Comparison of ENCODE assay signal across 20 cellular contexts in genomic region chr12:6887460-6887859, GRCh38. TPM values are rescaled to one million over a fixed set of nuclear protein-coding genes. Genes with fewer than 3 reads are reported as not detected.
DNase-seq lines count a peak whose midpoint lies in the region; ATAC-seq and TF ChIP-seq lines count a peak whose summit lies in the region.
"Had no signal": no experiment of that assay in that cellular context is flagged by ENCODE, and none has a peak within 500 bp of the region (broad histone marks: within the 10 kb centered on the region; RNA-seq: fewer than 3 reads in every experiment).

No MANE protein-coding gene starts in this region.

- peaks cover 0 to 12% (median 0%) of the 10 kb centered on the region in 3 donors for H3K36me3 ChIP-seq in Peyer's patch
- H3K36me3 ChIP-seq in CD4-positive, alpha-beta memory T cell (ENCODE audit: insufficient read depth, low read length): no peaks in the 10 kb centered on the region

- no peaks in the 10 kb centered on the region for H3K27me3 Mint-ChIP-seq in natural killer cell treated with Interleukin-12 subunit alpha and Interleukin-12 subunit beta and Interleukin-15 and Interleukin-18, amount 100 ng/mL, for 72 hours
- no peaks in the 10 kb centered on the region for H3K27me3 Mint-ChIP-seq in natural killer cell (ENCODE audit: low read depth in 2 of 2)
- H3K27me3 Mint-ChIP-seq in CD4-positive, alpha-beta memory T cell: no peaks in the 10 kb centered on the region
- H3K27me3 Mint-ChIP-seq: activated CD4-positive, alpha-beta T cell treated with anti-CD3 and anti-CD28 coated beads, Interleukin-2, amount 10 ng/mL, durations not matched to agents 7 days and 5 days; activated naive CD8-positive, alpha-beta T cell; activated T-helper 17 cell treated with anti-CD3 and anti-CD28 coated beads, Interleukin-2, amount 50 U/mL, for 72 hours; central memory CD8-positive, alpha-beta T cell; stimulated activated naive CD8-positive, alpha-beta T cell treated with anti-CD3 and anti-CD28 coated beads, Interleukin-15, amount 100 ng/mL, for 72 hours had no signal

- no peak overlapping the region for H3K27ac Mint-ChIP-seq in natural killer cell treated with Interleukin-12 subunit alpha and Interleukin-12 subunit beta and Interleukin-15 and Interleukin-18, amount 100 ng/mL, for 72 hours
- no peak overlapping the region for H3K27ac Mint-ChIP-seq in natural killer cell
- no peak overlapping the region for H3K27ac Mint-ChIP-seq in CD4-positive, alpha-beta memory T cell
- H3K27ac Mint-ChIP-seq: activated CD4-positive, alpha-beta T cell treated with anti-CD3 and anti-CD28 coated beads, Interleukin-2, amount 10 ng/mL, durations not matched to agents 7 days and 5 days; activated naive CD8-positive, alpha-beta T cell; activated T-helper 17 cell treated with anti-CD3 and anti-CD28 coated beads, Interleukin-2, amount 50 U/mL, for 72 hours; mesothelial cell of epicardium had no signal

- intact Hi-C loops in natural killer cell (cut with micrococcal nuclease): no loop called here
- intact Hi-C loops in CD4-positive, alpha-beta memory T cell (cut with micrococcal nuclease): no loop called here

- POLR2A ChIA-PET in CD4-positive, alpha-beta memory T cell (lab: Charles Lee; ENCODE audit: partially characterized antibody): interaction anchor here (1.1 to 1.7 kb wide), 3 partner anchors 13 to 18 kb away, joined by 3 to 4 read pairs (median 3); partner anchors contain the start of gene SPSB2

- H3K4me1 ChIP-seq in Peyer's patch: peaks cover 0 to 3% (median 0%) of the 10 kb centered on the region in 4 donors
- peaks cover 16% of the 10 kb centered on the region for H3K4me1 ChIP-seq in CD4-positive, alpha-beta memory T cell (ENCODE audit: insufficient read depth, low read length)
- H3K4me1 ChIP-seq: psoas muscle had no signal

- TF ChIP-seq POLR2A in Peyer's patch (IDR thresholded peaks at IDR 0.05): no peak

- no peak overlapping the region for H3K4me3 Mint-ChIP-seq in natural killer cell treated with Interleukin-12 subunit alpha and Interleukin-12 subunit beta and Interleukin-15 and Interleukin-18, amount 100 ng/mL, for 72 hours
- H3K4me3 Mint-ChIP-seq in natural killer cell: no peak overlapping the region
- no peak overlapping the region for H3K4me3 Mint-ChIP-seq in CD4-positive, alpha-beta memory T cell
- H3K4me3 Mint-ChIP-seq: activated CD4-positive, alpha-beta T cell treated with anti-CD3 and anti-CD28 coated beads, Interleukin-2, amount 10 ng/mL, durations not matched to agents 7 days and 5 days; activated naive CD8-positive, alpha-beta T cell; activated T-helper 17 cell treated with anti-CD3 and anti-CD28 coated beads, Interleukin-2, amount 50 U/mL, for 72 hours; central memory CD8-positive, alpha-beta T cell; mesothelial cell of epicardium; stimulated activated naive CD8-positive, alpha-beta T cell treated with anti-CD3 and anti-CD28 coated beads, Interleukin-15, amount 100 ng/mL, for 72 hours had no signal

- H3K36me3 Mint-ChIP-seq in natural killer cell treated with Interleukin-12 subunit alpha and Interleukin-12 subunit beta and Interleukin-15 and Interleukin-18, amount 100 ng/mL, for 72 hours: peaks cover 8% of the 10 kb centered on the region
- H3K36me3 Mint-ChIP-seq in natural killer cell: no peaks in the 10 kb centered on the region
- peaks cover 0 to 9% of the 10 kb centered on the region in 2 donors for H3K36me3 Mint-ChIP-seq in CD4-positive, alpha-beta memory T cell
- H3K36me3 Mint-ChIP-seq: mesothelial cell of epicardium had no signal

- peaks cover 11 to 12% of the 10 kb centered on the region in 2 donors for H3K4me1 Mint-ChIP-seq in natural killer cell treated with Interleukin-12 subunit alpha and Interleukin-12 subunit beta and Interleukin-15 and Interleukin-18, amount 100 ng/mL, for 72 hours (ENCODE audit: low read depth in 2 of 2)
- peaks cover 11 to 15% of the 10 kb centered on the region in 2 donors for H3K4me1 Mint-ChIP-seq in natural killer cell
- H3K4me1 Mint-ChIP-seq in CD4-positive, alpha-beta memory T cell: peaks cover 5 to 15% (median 11%) of the 10 kb centered on the region in 4 donors

- H3K9me3 ChIP-seq in Peyer's patch: no peaks in the 10 kb centered on the region
- no peaks in the 10 kb centered on the region for H3K9me3 ChIP-seq in CD4-positive, alpha-beta memory T cell (ENCODE audit: control insufficient read depth in 1 of 2, low read length in 2 of 2)
- H3K9me3 ChIP-seq: BE2C, psoas muscle had no signal

- H3K27me3 ChIP-seq in Peyer's patch: no peaks in the 10 kb centered on the region
- H3K27me3 ChIP-seq in CD4-positive, alpha-beta memory T cell (ENCODE audit: insufficient read depth, low read length): no peaks in the 10 kb centered on the region
- H3K27me3 ChIP-seq: BE2C had no signal

- H3K27ac ChIP-seq in VCaP (peak overlapping the region; percentile 25; the same call in 1 of the 2 replicates), Peyer's patch (no peak overlapping the region)
- no peak overlapping the region for H3K27ac ChIP-seq in CD4-positive, alpha-beta memory T cell (ENCODE audit: low read depth, low read length)
- H3K27ac ChIP-seq: psoas muscle, skin epidermis had no signal

- TF ChIP-seq CTCF in natural killer cell (IDR thresholded peaks at IDR 0.05) (no peak), VCaP (conservative IDR thresholded peaks at IDR 0.05) (no peak), Peyer's patch (IDR thresholded peaks at IDR 0.05) (no peak)

- H3K4me3 ChIP-seq in Peyer's patch: no peak overlapping the region
- H3K4me3 ChIP-seq in CD4-positive, alpha-beta memory T cell (ENCODE audit: low read length in 2 of 2): no peak overlapping the region
- H3K4me3 ChIP-seq: psoas muscle, skin epidermis had no signal

- CTCF ChIA-PET in CD4-positive, alpha-beta memory T cell (lab: Charles Lee; ENCODE audit: partially characterized antibody): interaction anchor here (1.3 to 1.4 kb wide), 2 partner anchors 15 to 257 kb away, joined by 4 to 5 read pairs; partner anchors contain the start of gene SPSB2

- H3K9me3 Mint-ChIP-seq in natural killer cell treated with Interleukin-12 subunit alpha and Interleukin-12 subunit beta and Interleukin-15 and Interleukin-18, amount 100 ng/mL, for 72 hours: no peaks in the 10 kb centered on the region
- no peaks in the 10 kb centered on the region for H3K9me3 Mint-ChIP-seq in natural killer cell
- H3K9me3 Mint-ChIP-seq in CD4-positive, alpha-beta memory T cell: no peaks in the 10 kb centered on the region
- H3K9me3 Mint-ChIP-seq: activated CD4-positive, alpha-beta T cell treated with anti-CD3 and anti-CD28 coated beads, Interleukin-2, amount 10 ng/mL, durations not matched to agents 7 days and 5 days; activated T-helper 17 cell treated with anti-CD3 and anti-CD28 coated beads, Interleukin-2, amount 50 U/mL, for 72 hours; central memory CD8-positive, alpha-beta T cell; mesothelial cell of epicardium; stimulated activated naive CD8-positive, alpha-beta T cell treated with anti-CD3 and anti-CD28 coated beads, Interleukin-15, amount 100 ng/mL, for 72 hours had no signal

- no peak for ATAC-seq in natural killer cell treated with Interleukin-12 subunit alpha and Interleukin-12 subunit beta and Interleukin-15 and Interleukin-18, amount 100 ng/mL, for 72 hours
- ATAC-seq in natural killer cell (no peak), GM21619 (IDR thresholded peaks at IDR 0.05; ENCODE audit: unreplicated experiment) (no peak)
- ATAC-seq: activated T-helper 17 cell treated with anti-CD3 and anti-CD28 coated beads, Interleukin-2, amount 50 U/mL, for 72 hours; psoas muscle; stimulated activated naive CD8-positive, alpha-beta T cell treated with anti-CD3 and anti-CD28 coated beads, Interleukin-15, amount 100 ng/mL, for 72 hours had no signal

- peak; percentile 23 for DNase-seq in natural killer cell treated with Interleukin-12 subunit alpha and Interleukin-12 subunit beta and Interleukin-15 and Interleukin-18, amount 100 ng/mL, for 72 hours (ENCODE audit: low spot score)
- DNase-seq in natural killer cell: no peak
- DNase-seq in medulla oblongata (ENCODE audit: extremely low spot score): peak; percentile 7
- no peak for DNase-seq in Peyer's patch
- no peak for DNase-seq in NCI-H510A (lab: John Stamatoyannopoulos, UW)
- DNase-seq in CD4-positive, alpha-beta memory T cell: no peak
- DNase-seq: activated CD4-positive, alpha-beta T cell treated with anti-CD3 and anti-CD28 coated beads, Interleukin-2, amount 10 ng/mL, durations not matched to agents 7 days and 5 days; BE2C; NCI-H446 treated with DMSO at 0.1 percent for 48 hours; psoas muscle; SHP77; stimulated activated CD4-positive, alpha-beta T cell treated with anti-CD3 and anti-CD28 coated beads, Interleukin-4, amount 100 ng/mL, for 24 hours; stimulated activated naive CD8-positive, alpha-beta T cell treated with anti-CD3 and anti-CD28 coated beads, Interleukin-15, amount 100 ng/mL, for 72 hours had no signal

RNA-seq across cellular contexts. Expression of gene SPSB2, which starts 14.4 kb away (rescaled TPM):
- 1 to 10 TPM; 6.0 to 6.9 TPM for total RNA-seq in natural killer cell treated with Interleukin-12 subunit alpha and Interleukin-12 subunit beta and Interleukin-15 and Interleukin-18, amount 100 ng/mL, for 72 hours
- total RNA-seq in natural killer cell: 10 to 100 TPM in 1 of 3 donors, 1 to 10 TPM in 2; 8.1 to 19.1 (median 8.4) TPM
- 10 to 100 TPM in 2 of 4 donors, 1 to 10 TPM in 2; 4.1 to 12.3 (median 9.9) TPM for total RNA-seq in Peyer's patch
- total RNA-seq in CD4-positive, alpha-beta memory T cell: 10 to 100 TPM; 19.8 to 21.9 TPM
- polyA plus RNA-seq in CD4-positive, alpha-beta memory T cell: 10 to 100 TPM; 16.6 to 25.5 TPM

RNA-seq across cellular contexts. Expression of gene LRRC23, which starts 17.2 kb away (rescaled TPM):
- 1 to 10 TPM; 3.2 to 7.1 TPM for total RNA-seq in natural killer cell treated with Interleukin-12 subunit alpha and Interleukin-12 subunit beta and Interleukin-15 and Interleukin-18, amount 100 ng/mL, for 72 hours
- total RNA-seq in natural killer cell (10 to 100 TPM in 1 of 3 donors, 1 to 10 TPM in 2; 8.1 to 16.8 (median 9.8) TPM), Peyer's patch (10 to 100 TPM in 1 of 4 donors, 1 to 10 TPM in 2, not detected in 1; 1.7 to 35.5 (median 3.0) TPM)
- 1 to 10 TPM; 8.3 to 9.1 TPM for total RNA-seq in CD4-positive, alpha-beta memory T cell
- 1 to 10 TPM; 4.1 to 4.2 TPM for polyA plus RNA-seq in CD4-positive, alpha-beta memory T cell

RNA-seq across cellular contexts. Expression of gene TPI1, which starts 20.1 kb away (rescaled TPM):
- total RNA-seq in natural killer cell treated with Interleukin-12 subunit alpha and Interleukin-12 subunit beta and Interleukin-15 and Interleukin-18, amount 100 ng/mL, for 72 hours: 1,000 to 10,000 TPM; 1,157 to 1,903 TPM
- 100 to 1,000 TPM; 167 to 196 (median 189) TPM for total RNA-seq in natural killer cell
- 1,000 to 10,000 TPM in 1 of 4 donors, 100 to 1,000 TPM in 3; 591 to 1,061 (median 658) TPM for total RNA-seq in Peyer's patch
- 100 to 1,000 TPM; 155 to 164 TPM for total RNA-seq in CD4-positive, alpha-beta memory T cell
- polyA plus RNA-seq in CD4-positive, alpha-beta memory T cell: 100 to 1,000 TPM; 572 to 777 TPM

RNA-seq across cellular contexts. Expression of gene ENO2, which starts 26.9 kb away (rescaled TPM):
- total RNA-seq in natural killer cell treated with Interleukin-12 subunit alpha and Interleukin-12 subunit beta and Interleukin-15 and Interleukin-18, amount 100 ng/mL, for 72 hours: 100 to 1,000 TPM; 151 to 158 TPM
- 10 to 100 TPM; 21.6 to 30.8 (median 23.1) TPM for total RNA-seq in natural killer cell
- total RNA-seq in Peyer's patch: 10 to 100 TPM in 2 of 4 donors, 1 to 10 TPM in 2; 4.6 to 11.7 (median 8.8) TPM
- 100 to 1,000 TPM; 187 to 190 TPM for total RNA-seq in CD4-positive, alpha-beta memory T cell
- polyA plus RNA-seq in CD4-positive, alpha-beta memory T cell: 10 to 100 TPM; 28.4 to 35.8 TPM

RNA-seq across cellular contexts. Expression of gene USP5, which starts 35.5 kb away (rescaled TPM):
- 100 to 1,000 TPM in 1 of 2 donors, 10 to 100 TPM in 1; 91.7 to 105 TPM for total RNA-seq in natural killer cell treated with Interleukin-12 subunit alpha and Interleukin-12 subunit beta and Interleukin-15 and Interleukin-18, amount 100 ng/mL, for 72 hours
- total RNA-seq in natural killer cell (10 to 100 TPM; 48.3 to 67.2 (median 57.2) TPM), Peyer's patch (10 to 100 TPM; 41.0 to 94.1 (median 47.1) TPM)
- 10 to 100 TPM; 65.2 to 69.3 TPM for total RNA-seq in CD4-positive, alpha-beta memory T cell
- polyA plus RNA-seq in CD4-positive, alpha-beta memory T cell: 10 to 100 TPM; 53.9 to 73.0 TPM

Comparison
In these comparisons a context has a peak if more than half of its experiments do, and no peak if none do; other contexts are left out.
1. DNase-seq: peak in natural killer cell treated with Interleukin-12 subunit alpha and Interleukin-12 subunit beta and Interleukin-15 and Interleukin-18, amount 100 ng/mL, for 72 hours (single experiment) and medulla oblongata (single experiment); none in natural killer cell (single experiment), Peyer's patch (0 of 3), NCI-H510A (single experiment) and CD4-positive, alpha-beta memory T cell (0 of 5).